18 cellular contexts compared by ENCODE assay signal in the genomic region with DNA sequence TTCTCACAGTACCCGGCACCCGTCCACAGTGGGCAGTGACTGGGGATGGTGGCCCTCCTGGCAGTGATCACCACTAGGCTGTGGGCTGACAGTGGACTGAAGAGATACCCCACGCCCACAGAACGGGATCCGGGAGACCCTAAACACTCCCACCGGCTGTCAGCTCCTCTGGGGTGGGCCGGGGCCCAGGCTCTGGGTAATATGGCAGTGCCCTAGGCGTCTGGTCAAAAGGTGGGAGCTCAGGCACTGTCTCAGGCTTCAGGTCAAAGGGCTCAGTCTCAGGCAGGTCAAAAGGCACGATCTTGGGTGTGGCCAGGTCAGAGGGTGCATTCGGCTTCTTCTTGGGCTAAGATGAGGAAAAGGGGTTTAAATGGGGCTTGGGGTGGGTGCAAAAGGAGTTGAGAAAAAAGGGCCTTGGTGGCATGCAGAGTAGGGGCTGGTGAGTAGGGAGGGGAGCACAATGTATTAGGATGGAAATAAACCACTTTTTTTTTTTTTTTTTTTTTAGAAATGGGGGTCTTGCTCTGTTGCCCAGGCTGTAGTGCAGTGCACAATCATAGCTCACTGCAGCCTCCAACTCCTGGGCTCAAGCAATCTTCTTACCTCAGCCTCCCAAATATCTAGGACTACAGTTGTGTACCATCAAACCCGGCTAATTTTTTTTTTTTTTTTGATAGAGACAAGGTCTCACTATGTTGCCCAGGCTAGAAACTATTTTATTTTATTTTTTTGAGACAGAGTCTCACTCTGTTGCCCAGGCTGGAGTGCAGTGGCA. TPM values are rescaled to one million over a fixed set of nuclear protein-coding genes. Genes with fewer than 3 reads are reported as not detected.
DNase-seq lines count a peak whose midpoint lies in the region; ATAC-seq and TF ChIP-seq lines count a peak whose summit lies in the region.
"Had no signal": no experiment of that assay in that cellular context is flagged by ENCODE, and none has a peak within 500 bp of the region (broad histone marks: within the 10 kb centered on the region; RNA-seq: fewer than 3 reads in every experiment).

No MANE protein-coding gene starts in this region.

- H3K9me3 ChIP-seq in osteoblast (ENCODE audit: low read depth, low read length): no peaks in the 10 kb centered on the region
- H3K9me3 ChIP-seq in tibial artery: no peaks in the 10 kb centered on the region

- no peak overlapping the region for H3K4me3 Mint-ChIP-seq in endothelial cell (ENCODE audit: unreplicated experiment)
- H3K4me3 Mint-ChIP-seq: activated B cell treated with CpG ODN at 0.5 μM for 24 hours; natural killer cell treated with Interleukin-12 subunit alpha and Interleukin-12 subunit beta and Interleukin-15 and Interleukin-18, amount 100 ng/mL, for 72 hours had no signal

- H3K9me3 Mint-ChIP-seq in endothelial cell (ENCODE audit: unreplicated experiment): no peaks in the 10 kb centered on the region
- H3K9me3 Mint-ChIP-seq: activated B cell treated with CpG ODN at 0.5 μM for 24 hours; natural killer cell treated with Interleukin-12 subunit alpha and Interleukin-12 subunit beta and Interleukin-15 and Interleukin-18, amount 100 ng/mL, for 72 hours had no signal

- no peak overlapping the region for H3K4me3 ChIP-seq in osteoblast (ENCODE audit: insufficient read depth, low read length)
- peak overlapping the region; percentile 11 to 38 for H3K4me3 ChIP-seq in tibial artery

- peak overlapping the region; percentile 96 for H3K27ac ChIP-seq in RWPE1
- peak overlapping the region; percentile 11 for H3K27ac ChIP-seq in osteoblast (ENCODE audit: low read depth, low read length)
- peak overlapping the region; percentile 98 to 100 for H3K27ac ChIP-seq in tibial artery

- CTCF ChIA-PET in RWPE1 (lab: Yijun Ruan, JAX): no interaction called here

- POLR2A ChIA-PET in RWPE1 (lab: Yijun Ruan, JAX; ENCODE audit: low non-redundant PET): interaction anchor here (1.1 kb wide), 1 partner anchor 11 kb away, joined by 4 read pairs; the partner anchor contains the start of gene CAVIN1

- H3K36me3 ChIP-seq in osteoblast (ENCODE audit: insufficient read depth, low read length): peaks cover 37% of the 10 kb centered on the region
- H3K36me3 ChIP-seq in tibial artery: no peaks in the 10 kb centered on the region

- DNase-seq in RWPE1 (ENCODE audit: low spot score) (no peak), endothelial cell (ENCODE audit: low spot score) (no peak), osteoblast (ENCODE audit: insufficient read length, low spot score, missing footprints) (peak; percentile 51), tibial artery (no peak), DMS153 (lab: John Stamatoyannopoulos, UW) (no peak), omental fat pad (ENCODE audit: low spot score) (no peak), NAMALWA (ENCODE audit: low spot score) (no peak)
- DNase-seq: activated B cell treated with CpG ODN at 0.5 μM for 24 hours; activated naive CD4-positive, alpha-beta T cell treated with anti-CD3 and anti-CD28 coated beads, Interleukin-2, amount 50 U/mL, for 16 hours; C1 segment of cervical spinal cord; central memory CD4-positive, alpha-beta T cell; DND-41; HCEC 1CT; head of caudate nucleus; KG1; NCI-H1436 treated with DMSO at 0.1 percent for 48 hours; NCI-H524 had no signal

- peak overlapping the region; percentile 0 for H3K4me2 ChIP-seq in osteoblast (ENCODE audit: insufficient read depth, low read length)

- H2AFZ ChIP-seq in osteoblast (ENCODE audit: low read length): no peak overlapping the region

- peak overlapping the region; percentile 64 for H3K27ac Mint-ChIP-seq in endothelial cell (ENCODE audit: unreplicated experiment)
- H3K27ac Mint-ChIP-seq: activated B cell treated with CpG ODN at 0.5 μM for 24 hours; natural killer cell treated with Interleukin-12 subunit alpha and Interleukin-12 subunit beta and Interleukin-15 and Interleukin-18, amount 100 ng/mL, for 72 hours had no signal

- peaks cover 95% of the 10 kb centered on the region for H3K79me2 ChIP-seq in osteoblast (ENCODE audit: insufficient read depth, low read length)

- peaks cover 6% of the 10 kb centered on the region for H3K27me3 Mint-ChIP-seq in endothelial cell (ENCODE audit: unreplicated experiment)
- H3K27me3 Mint-ChIP-seq: activated B cell treated with CpG ODN at 0.5 μM for 24 hours had no signal

- H3K27me3 ChIP-seq in osteoblast (ENCODE audit: insufficient read depth, low read length) (no peaks in the 10 kb centered on the region), tibial artery (no peaks in the 10 kb centered on the region)

- peaks cover 52% of the 10 kb centered on the region for H3K4me1 Mint-ChIP-seq in endothelial cell (ENCODE audit: unreplicated experiment)

- peaks cover 14% of the 10 kb centered on the region for H3K36me3 Mint-ChIP-seq in endothelial cell (ENCODE audit: low read depth, unreplicated experiment)
- H3K36me3 Mint-ChIP-seq: natural killer cell treated with Interleukin-12 subunit alpha and Interleukin-12 subunit beta and Interleukin-15 and Interleukin-18, amount 100 ng/mL, for 72 hours had no signal

- ATAC-seq in omental fat pad (ENCODE audit: low FRiP score): no peak

- TF ChIP-seq CTCF in RWPE1 (conservative IDR thresholded peaks at IDR 0.05; ENCODE audit: low read depth) (no peak), endothelial cell (IDR thresholded peaks at IDR 0.05; ENCODE audit: unreplicated experiment) (no peak), osteoblast (IDR thresholded peaks at IDR 0.05; ENCODE audit: extremely low read depth, low read depth, low read length) (no peak), tibial artery (IDR thresholded peaks at IDR 0.05) (no peak), omental fat pad (IDR thresholded peaks at IDR 0.05) (no peak)

- H3K4me1 ChIP-seq in osteoblast (ENCODE audit: insufficient read depth, low read length) (peaks cover 72% of the 10 kb centered on the region), tibial artery (peaks cover 12 to 100% (median 89%) of the 10 kb centered on the region in 4 donors)

- intact Hi-C loops in tibial artery (cut with DNase I; ENCODE audit: low total_unique reads): no loop called here

- peaks cover 89% of the 10 kb centered on the region for H4K20me1 ChIP-seq in osteoblast (ENCODE audit: insufficient read depth, low read length)

RNA-seq across cellular contexts. Expression of gene CAVIN1, which starts 11.0 kb away (rescaled TPM):
- total RNA-seq in endothelial cell (ENCODE audit: unreplicated experiment) (334 TPM), osteoblast (861 and 988 TPM in 2 replicates), omental fat pad (100 to 1,000 TPM; 479 to 598 (median 526) TPM)

RNA-seq across cellular contexts. Expression of gene STAT3, which starts 23.9 kb away (rescaled TPM):
- 160 TPM for total RNA-seq in endothelial cell (ENCODE audit: unreplicated experiment)
- 197 and 206 TPM in 2 replicates for total RNA-seq in osteoblast
- 100 to 1,000 TPM; 214 to 433 (median 280) TPM for total RNA-seq in omental fat pad

RNA-seq across cellular contexts. Expression of gene ATP6V0A1, which starts 46.6 kb away (rescaled TPM):
- total RNA-seq in endothelial cell (ENCODE audit: unreplicated experiment) (103 TPM), osteoblast (52.5 and 53.9 TPM in 2 replicates), omental fat pad (100 to 1,000 TPM in 1 of 4 donors, 10 to 100 TPM in 3; 76.7 to 106 (median 89.2) TPM)

Comparison
In these comparisons a context has a peak if more than half of its experiments do, and no peak if none do; other contexts are left out.
1. H3K27ac ChIP-seq: peak in every context shown above with its lines; median percentile 99 in tibial artery; 96 in RWPE1; 11 in osteoblast.